In genomic region chr17:31524926-31525800, GRCh38 we compare ENCODE assay signal across 8 cellular contexts.
DNase-seq lines count a peak whose midpoint lies in the region; ATAC-seq and TF ChIP-seq lines count a peak whose summit lies in the region.

No MANE protein-coding gene starts in this region.

- H3K27ac ChIP-seq in psoas muscle: no peak overlapping the region
- H3K27ac ChIP-seq in uterus: no peak overlapping the region

- H3K27me3 ChIP-seq in psoas muscle (ENCODE audit: insufficient read depth in 3 of 3, low read length in 2 of 3) (no peaks in the 10 kb centered on the region), uterus (no peaks in the 10 kb centered on the region)

- ATAC-seq in activated naive CD8-positive, alpha-beta T cell treated with anti-CD3 and anti-CD28 coated beads, Interleukin-2, amount 10 ng/mL, durations not matched to agents 7 days and 5 days (ENCODE audit: low read depth): peak; percentile 67
- ATAC-seq in Right ventricle myocardium superior (ENCODE audit: poor library complexity): peak; percentile 91
- peak; percentile 92 to 98 (median 95) for ATAC-seq in psoas muscle
- ATAC-seq in HG03196 (IDR thresholded peaks at IDR 0.05; ENCODE audit: unreplicated experiment): no peak

- H3K36me3 Mint-ChIP-seq in activated naive CD8-positive, alpha-beta T cell treated with anti-CD3 and anti-CD28 coated beads, Interleukin-2, amount 10 ng/mL, durations not matched to agents 7 days and 5 days: peaks cover 18% of the 10 kb centered on the region

- H3K4me3 Mint-ChIP-seq in activated naive CD8-positive, alpha-beta T cell treated with anti-CD3 and anti-CD28 coated beads, Interleukin-2, amount 10 ng/mL, durations not matched to agents 7 days and 5 days: no peak overlapping the region

- TF ChIP-seq POLR2A in uterus (IDR thresholded peaks at IDR 0.05): no peak

- no peak overlapping the region for H3K27ac Mint-ChIP-seq in activated naive CD8-positive, alpha-beta T cell treated with anti-CD3 and anti-CD28 coated beads, Interleukin-2, amount 10 ng/mL, durations not matched to agents 7 days and 5 days

- TF ChIP-seq CTCF in GM12872 (IDR thresholded peaks at IDR 0.05; ENCODE audit: insufficient read depth, low read depth, low read length): peak; percentile 89
- TF ChIP-seq CTCF in psoas muscle (IDR thresholded peaks at IDR 0.05): peak; percentile 95
- TF ChIP-seq CTCF in uterus (IDR thresholded peaks at IDR 0.05): peak; percentile 66 to 83 (median 68)

- H3K36me3 ChIP-seq in psoas muscle (ENCODE audit: insufficient read depth in 1 of 2, low read depth in 1 of 2): no peaks in the 10 kb centered on the region
- no peaks in the 10 kb centered on the region for H3K36me3 ChIP-seq in uterus

- POLR2A ChIA-PET in activated naive CD8-positive, alpha-beta T cell treated with anti-CD3 and anti-CD28 coated beads, Interleukin-2, amount 10 ng/mL, durations not matched to agents 7 days and 5 days (lab: Charles Lee): interaction anchor here (1.7 kb wide), 1 partner anchor 88 kb away, joined by 4 read pairs; no protein-coding TSS in a partner anchor

- no peaks in the 10 kb centered on the region for H3K4me1 Mint-ChIP-seq in activated naive CD8-positive, alpha-beta T cell treated with anti-CD3 and anti-CD28 coated beads, Interleukin-2, amount 10 ng/mL, durations not matched to agents 7 days and 5 days

- no peaks in the 10 kb centered on the region for H3K4me1 ChIP-seq in psoas muscle
- no peaks in the 10 kb centered on the region for H3K4me1 ChIP-seq in uterus

- no peaks in the 10 kb centered on the region for H3K9me3 Mint-ChIP-seq in activated naive CD8-positive, alpha-beta T cell treated with anti-CD3 and anti-CD28 coated beads, Interleukin-2, amount 10 ng/mL, durations not matched to agents 7 days and 5 days

- H3K9me3 ChIP-seq in psoas muscle (no peaks in the 10 kb centered on the region), uterus (no peaks in the 10 kb centered on the region)

- DNase-seq in LHCN-M2 (ENCODE audit: low read depth) (peak; percentile 89), SW480 (ENCODE audit: low spot score) (peak; percentile 77), Right ventricle myocardium superior (peak; percentile 93), psoas muscle (peak; percentile 88 to 92), uterus (peak; percentile 67 to 69)
- peak; percentile 89 for DNase-seq in activated naive CD8-positive, alpha-beta T cell treated with anti-CD3 and anti-CD28 coated beads, Interleukin-2, amount 10 ng/mL, durations not matched to agents 7 days and 5 days

- intact Hi-C loops in Right ventricle myocardium superior (cut with DNase I) (loop anchor here (2.0 kb wide), 1 partner anchor 88 kb away; no protein-coding TSS in a partner anchor), psoas muscle (cut with DNase I) (loop anchor here (1.0 to 2.0 kb wide), 2 partner anchors 88 to 136 kb away; no protein-coding TSS in a partner anchor), uterus (cut with DNase I; ENCODE audit: low total_unique reads) (loop anchor here (10.0 kb wide), 1 partner anchor 90 kb away; no protein-coding TSS in a partner anchor)

- H3K4me3 ChIP-seq in psoas muscle: no peak overlapping the region
- no peak overlapping the region for H3K4me3 ChIP-seq in uterus

- H3K27me3 Mint-ChIP-seq in activated naive CD8-positive, alpha-beta T cell treated with anti-CD3 and anti-CD28 coated beads, Interleukin-2, amount 10 ng/mL, durations not matched to agents 7 days and 5 days: no peaks in the 10 kb centered on the region

- 66 to 68% (median 67%) methylated on average over 31 of the region's 31 CpGs for WGBS in psoas muscle, 3 donors
